39 cellular contexts compared by ENCODE assay signal in the genomic region with DNA sequence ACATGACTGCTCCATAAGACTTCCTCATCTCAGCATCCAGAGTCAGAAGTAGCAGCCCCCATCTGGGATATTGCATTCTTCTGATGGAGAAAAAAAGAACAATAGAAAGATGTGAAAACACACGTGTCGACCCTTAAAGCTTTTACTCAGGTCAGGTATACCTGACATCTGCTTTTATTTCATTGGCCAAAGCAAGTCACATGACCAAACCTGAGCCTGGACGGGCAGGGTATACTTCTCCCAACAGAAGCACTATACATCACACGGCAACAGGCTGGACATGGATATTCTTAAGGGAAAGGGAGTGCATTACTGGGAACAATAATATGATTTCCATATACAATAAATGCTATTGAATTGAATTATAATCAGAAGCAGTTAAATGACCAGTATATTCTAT.
"Had no signal": no experiment of that assay in that cellular context is flagged by ENCODE, and none has a peak within 500 bp of the region (broad histone marks: within the 10 kb centered on the region; RNA-seq: fewer than 3 reads in every experiment).

No MANE protein-coding gene starts in this region.

- H3K27ac Mint-ChIP-seq: activated CD4-positive, alpha-beta memory T cell treated with anti-CD3 and anti-CD28 coated beads, Interleukin-2, amount 10 ng/mL, durations not matched to agents 7 days and 5 days; activated CD4-positive, alpha-beta T cell treated with anti-CD3 and anti-CD28 coated beads for 36 hours; activated CD4-positive, alpha-beta T cell treated with anti-CD3 and anti-CD28 coated beads, Interleukin-2, amount 10 ng/mL, durations not matched to agents 7 days and 5 days; activated CD8-positive, alpha-beta memory T cell treated with anti-CD3 and anti-CD28 coated beads, Interleukin-2, amount 10 ng/mL, durations not matched to agents 7 days and 5 days; activated CD8-positive, alpha-beta T cell treated with anti-CD3 and anti-CD28 coated beads, Interleukin-2, amount 10 ng/mL, durations not matched to agents 7 days and 5 days; activated naive CD4-positive, alpha-beta T cell treated with anti-CD3 and anti-CD28 coated beads, Interleukin-2, amount 10 ng/mL, durations not matched to agents 7 days and 5 days; activated naive CD4-positive, alpha-beta T cell treated with anti-CD3 and anti-CD28 coated beads, Interleukin-2, amount 50 U/mL, for 24 hours; activated naive CD8-positive, alpha-beta T cell; activated naive CD8-positive, alpha-beta T cell treated with anti-CD3 and anti-CD28 coated beads, Interleukin-2, amount 10 ng/mL, durations not matched to agents 7 days and 5 days; activated naive CD8-positive, alpha-beta T cell treated with anti-CD3 and anti-CD28 coated beads, Interleukin-2, amount 50 U/mL, for 24 hours; activated T-cell treated with anti-CD3 and anti-CD28 coated beads, Interleukin-2, amount 50 U/mL, for 24 hours; activated T-helper 2 cell treated with anti-CD3 and anti-CD28 coated beads, Interferon-gamma antibody, Interleukin-2, Interleukin-4, amounts not matched to agents 10 μg/mL and 5 μg/mL and 100 μg/mL, durations not matched to agents 14 hours and 24 hours and 36 hours; brain; T-helper 1 cell treated with Interleukin-12 subunit alpha and Interleukin-12 subunit beta and Interleukin-4 antibody, amounts not matched to agents 30 μg/mL and 1 μg/mL, for 36 hours; T-helper 2 cell treated with Interferon-gamma antibody and Interleukin-4, amounts not matched to agents 5 μg/mL and 100 μg/mL, for 36 hours had no signal

- FAIRE-seq: bronchial epithelial cell, TTC549 had no signal

- H3K27me3 Mint-ChIP-seq: activated CD4-positive, alpha-beta T cell treated with anti-CD3 and anti-CD28 coated beads, Interleukin-2, amount 10 ng/mL, durations not matched to agents 7 days and 5 days; activated naive CD4-positive, alpha-beta T cell treated with anti-CD3 and anti-CD28 coated beads, Interleukin-2, amount 10 ng/mL, durations not matched to agents 7 days and 5 days; activated naive CD4-positive, alpha-beta T cell treated with anti-CD3 and anti-CD28 coated beads, Interleukin-2, amount 50 U/mL, for 24 hours; activated naive CD8-positive, alpha-beta T cell treated with anti-CD3 and anti-CD28 coated beads, Interleukin-2, amount 10 ng/mL, durations not matched to agents 7 days and 5 days had no signal

- H3K9me3 Mint-ChIP-seq: activated CD4-positive, alpha-beta memory T cell treated with anti-CD3 and anti-CD28 coated beads, Interleukin-2, amount 10 ng/mL, durations not matched to agents 7 days and 5 days; activated CD4-positive, alpha-beta T cell treated with anti-CD3 and anti-CD28 coated beads, Interleukin-2, amount 10 ng/mL, durations not matched to agents 7 days and 5 days; activated naive CD4-positive, alpha-beta T cell treated with anti-CD3 and anti-CD28 coated beads, Interleukin-2, amount 10 ng/mL, durations not matched to agents 7 days and 5 days; activated naive CD4-positive, alpha-beta T cell treated with anti-CD3 and anti-CD28 coated beads, Interleukin-2, amount 50 U/mL, for 24 hours; activated naive CD8-positive, alpha-beta T cell treated with anti-CD3 and anti-CD28 coated beads, Interleukin-2, amount 10 ng/mL, durations not matched to agents 7 days and 5 days; activated naive CD8-positive, alpha-beta T cell treated with anti-CD3 and anti-CD28 coated beads, Interleukin-2, amount 50 U/mL, for 24 hours; activated T-cell treated with anti-CD3 and anti-CD28 coated beads, Interleukin-2, amount 50 U/mL, for 24 hours; activated T-helper 2 cell treated with anti-CD3 and anti-CD28 coated beads, Interferon-gamma antibody, Interleukin-2, Interleukin-4, amounts not matched to agents 10 μg/mL and 5 μg/mL and 100 μg/mL, durations not matched to agents 14 hours and 24 hours and 36 hours; brain; central memory CD8-positive, alpha-beta T cell; T-helper 1 cell treated with Interleukin-12 subunit alpha and Interleukin-12 subunit beta and Interleukin-4 antibody, amounts not matched to agents 30 μg/mL and 1 μg/mL, for 36 hours; T-helper 2 cell treated with Interferon-gamma antibody and Interleukin-4, amounts not matched to agents 5 μg/mL and 100 μg/mL, for 36 hours had no signal

- H3K4me3 Mint-ChIP-seq: activated CD4-positive, alpha-beta memory T cell treated with anti-CD3 and anti-CD28 coated beads, Interleukin-2, amount 10 ng/mL, durations not matched to agents 7 days and 5 days; activated CD4-positive, alpha-beta T cell treated with anti-CD3 and anti-CD28 coated beads for 36 hours; activated CD4-positive, alpha-beta T cell treated with anti-CD3 and anti-CD28 coated beads, Interleukin-2, amount 10 ng/mL, durations not matched to agents 7 days and 5 days; activated CD8-positive, alpha-beta memory T cell treated with anti-CD3 and anti-CD28 coated beads, Interleukin-2, amount 10 ng/mL, durations not matched to agents 7 days and 5 days; activated CD8-positive, alpha-beta T cell treated with anti-CD3 and anti-CD28 coated beads, Interleukin-2, amount 10 ng/mL, durations not matched to agents 7 days and 5 days; activated naive CD4-positive, alpha-beta T cell treated with anti-CD3 and anti-CD28 coated beads, Interleukin-2, amount 10 ng/mL, durations not matched to agents 7 days and 5 days; activated naive CD4-positive, alpha-beta T cell treated with anti-CD3 and anti-CD28 coated beads, Interleukin-2, amount 50 U/mL, for 24 hours; activated naive CD8-positive, alpha-beta T cell; activated naive CD8-positive, alpha-beta T cell treated with anti-CD3 and anti-CD28 coated beads, Interleukin-2, amount 10 ng/mL, durations not matched to agents 7 days and 5 days; activated naive CD8-positive, alpha-beta T cell treated with anti-CD3 and anti-CD28 coated beads, Interleukin-2, amount 50 U/mL, for 24 hours; activated T-cell treated with anti-CD3 and anti-CD28 coated beads, Interleukin-2, amount 50 U/mL, for 24 hours; brain; central memory CD8-positive, alpha-beta T cell; T-helper 1 cell treated with Interleukin-12 subunit alpha and Interleukin-12 subunit beta and Interleukin-4 antibody, amounts not matched to agents 30 μg/mL and 1 μg/mL, for 36 hours; T-helper 2 cell treated with Interferon-gamma antibody and Interleukin-4, amounts not matched to agents 5 μg/mL and 100 μg/mL, for 36 hours had no signal

- H3K36me3 ChIP-seq: ascending aorta, cardiac muscle cell had no signal

- H3K27ac ChIP-seq: ascending aorta, cardiac muscle cell, VCaP had no signal

- H3K4me1 Mint-ChIP-seq: activated CD4-positive, alpha-beta memory T cell treated with anti-CD3 and anti-CD28 coated beads, Interleukin-2, amount 10 ng/mL, durations not matched to agents 7 days and 5 days; activated CD4-positive, alpha-beta T cell treated with anti-CD3 and anti-CD28 coated beads for 36 hours; activated CD4-positive, alpha-beta T cell treated with anti-CD3 and anti-CD28 coated beads, Interleukin-2, amount 10 ng/mL, durations not matched to agents 7 days and 5 days; activated CD8-positive, alpha-beta memory T cell treated with anti-CD3 and anti-CD28 coated beads, Interleukin-2, amount 10 ng/mL, durations not matched to agents 7 days and 5 days; activated naive CD4-positive, alpha-beta T cell treated with anti-CD3 and anti-CD28 coated beads, Interleukin-2, amount 10 ng/mL, durations not matched to agents 7 days and 5 days; activated naive CD4-positive, alpha-beta T cell treated with anti-CD3 and anti-CD28 coated beads, Interleukin-2, amount 50 U/mL, for 24 hours; activated naive CD8-positive, alpha-beta T cell treated with anti-CD3 and anti-CD28 coated beads, Interleukin-2, amount 10 ng/mL, durations not matched to agents 7 days and 5 days; activated naive CD8-positive, alpha-beta T cell treated with anti-CD3 and anti-CD28 coated beads, Interleukin-2, amount 50 U/mL, for 24 hours; brain; central memory CD8-positive, alpha-beta T cell had no signal

- ATAC-seq: activated CD4-positive, alpha-beta T cell treated with anti-CD3 and anti-CD28 coated beads for 36 hours; activated CD4-positive, CD25-positive, alpha-beta regulatory T cell treated with anti-CD3 and anti-CD28 coated beads, Interleukin-2, amount 50 U/mL, for 24 hours; activated CD8-positive, alpha-beta memory T cell treated with anti-CD3 and anti-CD28 coated beads, Interleukin-2, amount 10 ng/mL, durations not matched to agents 7 days and 5 days; activated CD8-positive, alpha-beta T cell treated with anti-CD3 and anti-CD28 coated beads, Interleukin-2, amount 10 ng/mL, durations not matched to agents 7 days and 5 days; activated naive CD8-positive, alpha-beta T cell treated with anti-CD3 and anti-CD28 coated beads, Interleukin-2, amount 50 U/mL, for 24 hours had no signal

- DNase-seq: activated CD4-positive, alpha-beta memory T cell treated with anti-CD3 and anti-CD28 coated beads, Interleukin-2, amount 10 ng/mL, durations not matched to agents 7 days and 5 days; activated CD4-positive, alpha-beta T cell treated with anti-CD3 and anti-CD28 coated beads for 1 hour; activated CD4-positive, alpha-beta T cell treated with anti-CD3 and anti-CD28 coated beads for 36 hours; activated CD4-positive, alpha-beta T cell treated with anti-CD3 and anti-CD28 coated beads for 48 hours; activated CD4-positive, alpha-beta T cell treated with anti-CD3 and anti-CD28 coated beads, Interleukin-2, amount 10 ng/mL, durations not matched to agents 7 days and 5 days; activated CD4-positive, alpha-beta T cell treated with anti-CD3 and anti-CD28 coated beads, Interleukin-2, amount 50 U/mL, for 48 hours; activated CD4-positive, CD25-positive, alpha-beta regulatory T cell; activated CD8-positive, alpha-beta memory T cell treated with anti-CD3 and anti-CD28 coated beads for 24 hours; activated CD8-positive, alpha-beta memory T cell treated with anti-CD3 and anti-CD28 coated beads, Interleukin-2, amount 10 ng/mL, durations not matched to agents 7 days and 5 days; activated CD8-positive, alpha-beta memory T cell treated with anti-CD3 and anti-CD28 coated beads, Interleukin-2, amount 50 U/mL, for 48 hours; activated CD8-positive, alpha-beta T cell treated with anti-CD3 and anti-CD28 coated beads, Interleukin-2, amount 10 ng/mL, durations not matched to agents 7 days and 5 days; activated effector memory CD4-positive, alpha-beta T cell treated with Interleukin-2 at 50 U/mL for 16 hours; activated gamma-delta T cell; activated naive CD4-positive, alpha-beta T cell treated with anti-CD3 and anti-CD28 coated beads, Interleukin-2, amount 10 ng/mL, durations not matched to agents 7 days and 5 days; activated naive CD4-positive, alpha-beta T cell treated with Interleukin-2 at 50 U/mL for 16 hours; activated naive CD8-positive, alpha-beta T cell treated with anti-CD3 and anti-CD28 coated beads, Interleukin-2, amount 10 ng/mL, durations not matched to agents 7 days and 5 days; activated naive CD8-positive, alpha-beta T cell treated with anti-CD3 and anti-CD28 coated beads, Interleukin-2, amount 50 U/mL, for 24 hours; activated T-cell treated with anti-CD3 and anti-CD28 coated beads, Interleukin-2, amount 50 U/mL, for 24 hours; activated T-cell treated with anti-CD3 and anti-CD28 coated beads, Interleukin-2, amount 50 U/mL, for 48 hours; amygdala; anterior cingulate cortex; caudate nucleus; cerebellar nuclear complex; T-helper 1 cell; T-helper 2 cell; T-helper 9 cell had no signal

- H3K4me1 ChIP-seq: ascending aorta had no signal

- H3K4me3 ChIP-seq: ascending aorta, cardiac muscle cell had no signal

- H3K9me3 ChIP-seq: ascending aorta had no signal

- H3K27me3 ChIP-seq: ascending aorta, cardiac muscle cell had no signal

- H3K36me3 Mint-ChIP-seq: activated CD8-positive, alpha-beta memory T cell treated with anti-CD3 and anti-CD28 coated beads, Interleukin-2, amount 10 ng/mL, durations not matched to agents 7 days and 5 days; activated naive CD4-positive, alpha-beta T cell treated with anti-CD3 and anti-CD28 coated beads, Interleukin-2, amount 10 ng/mL, durations not matched to agents 7 days and 5 days; activated naive CD4-positive, alpha-beta T cell treated with anti-CD3 and anti-CD28 coated beads, Interleukin-2, amount 50 U/mL, for 24 hours; activated naive CD8-positive, alpha-beta T cell; activated naive CD8-positive, alpha-beta T cell treated with anti-CD3 and anti-CD28 coated beads, Interleukin-2, amount 10 ng/mL, durations not matched to agents 7 days and 5 days; brain had no signal
